8 cellular contexts compared by ENCODE assay signal in the genomic region with DNA sequence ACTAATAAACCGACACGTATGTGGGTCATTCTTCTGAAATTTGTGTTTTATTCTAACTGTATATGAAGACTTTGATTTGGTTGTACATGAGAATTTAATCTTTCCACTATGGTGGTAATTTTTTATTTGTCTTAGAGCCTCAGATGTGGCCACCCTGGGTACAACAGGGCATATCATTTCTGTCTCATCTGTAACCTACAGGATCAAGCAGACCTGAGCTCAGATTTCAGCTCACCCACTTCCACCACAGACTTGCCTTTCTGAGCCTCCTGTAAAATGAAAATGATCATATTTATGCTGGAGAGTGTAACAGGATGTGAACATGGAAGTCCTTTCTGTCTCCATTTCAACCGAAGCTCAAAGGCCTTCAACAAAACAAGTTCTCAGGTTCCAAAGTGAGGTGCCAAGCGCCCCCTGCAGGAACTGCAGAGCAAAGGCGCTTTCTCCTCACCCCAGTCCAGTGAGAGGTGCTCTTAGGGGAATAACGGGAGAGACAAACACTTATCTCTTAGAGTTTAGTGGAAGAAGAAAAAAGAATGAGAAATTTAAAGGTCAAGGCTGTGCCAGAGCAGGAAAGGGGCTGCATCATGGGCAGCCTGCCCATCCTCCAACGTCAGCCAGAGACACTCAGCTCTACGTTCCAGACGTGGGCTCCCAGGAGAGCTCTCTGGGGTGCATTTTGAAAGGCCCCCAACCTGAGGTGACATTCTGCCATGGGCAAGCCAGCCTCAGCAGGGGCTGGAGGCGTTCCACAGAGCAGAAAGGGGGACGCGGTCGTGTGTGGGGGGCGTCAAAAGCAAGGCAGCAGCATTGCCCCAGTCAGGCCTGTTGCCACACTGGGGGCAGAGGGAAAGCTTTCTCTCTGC.
DNase-seq lines count a peak whose midpoint lies in the region; TF ChIP-seq lines count a peak whose summit lies in the region.

No MANE protein-coding gene starts in this region.

- TF ChIP-seq EP300 in Ishikawa (IDR thresholded peaks at IDR 0.05; ENCODE audit: borderline replicate concordance): no peak

- DNase-seq in NCI-H524 (lab: John Stamatoyannopoulos, UW) (peak; percentile 17 to 47), NCI-H524 treated with DMSO at 0.1 percent for 48 hours (lab: John Stamatoyannopoulos, UW) (no peak), RKO (ENCODE audit: low spot score) (peak; percentile 57), iPS DF 19.7 (ENCODE audit: low read depth, low spot score) (peak; percentile 57), middle frontal gyrus (ENCODE audit: extremely low spot score, low spot score) (no peak)
- peak; percentile 16 for DNase-seq in activated effector memory CD4-positive, alpha-beta T cell treated with Interleukin-2 at 50 U/mL for 16 hours
- peak; percentile 22 for DNase-seq in stimulated activated CD4-positive, alpha-beta T cell treated with anti-CD3 and anti-CD28 coated beads, Interleukin-12 subunit alpha, Interleukin-12 subunit beta, amount 100 ng/mL, for 4 hours

- peak; percentile 81 for TF ChIP-seq RAD21 in Ishikawa (IDR thresholded peaks at IDR 0.05; ENCODE audit: low read depth)

TF ChIP-seq in Ishikawa, 13 proteins besides CTCF, POLR2A, EP300 and RAD21:
- TF ChIP-seq TEAD4 (IDR thresholded peaks at IDR 0.05) (no peak), FOXM1 (IDR thresholded peaks at IDR 0.05; ENCODE audit: borderline replicate concordance, low read depth) (no peak), CEBPB (IDR thresholded peaks at IDR 0.05) (no peak), NFIC (IDR thresholded peaks at IDR 0.05) (no peak)

Comparison
In these comparisons a context has a peak if more than half of its experiments do, and no peak if none do; other contexts are left out.
1. DNase-seq: peak in NCI-H524 (2 of 2), RKO (single experiment), activated effector memory CD4-positive, alpha-beta T cell treated with Interleukin-2 at 50 U/mL for 16 hours (single experiment), iPS DF 19.7 (single experiment) and stimulated activated CD4-positive, alpha-beta T cell treated with anti-CD3 and anti-CD28 coated beads, Interleukin-12 subunit alpha, Interleukin-12 subunit beta, amount 100 ng/mL, for 4 hours (single experiment); none in NCI-H524 treated with DMSO at 0.1 percent for 48 hours (single experiment) and middle frontal gyrus (single experiment).